ENCODE assay signal across 9 cellular contexts in the genomic region with DNA sequence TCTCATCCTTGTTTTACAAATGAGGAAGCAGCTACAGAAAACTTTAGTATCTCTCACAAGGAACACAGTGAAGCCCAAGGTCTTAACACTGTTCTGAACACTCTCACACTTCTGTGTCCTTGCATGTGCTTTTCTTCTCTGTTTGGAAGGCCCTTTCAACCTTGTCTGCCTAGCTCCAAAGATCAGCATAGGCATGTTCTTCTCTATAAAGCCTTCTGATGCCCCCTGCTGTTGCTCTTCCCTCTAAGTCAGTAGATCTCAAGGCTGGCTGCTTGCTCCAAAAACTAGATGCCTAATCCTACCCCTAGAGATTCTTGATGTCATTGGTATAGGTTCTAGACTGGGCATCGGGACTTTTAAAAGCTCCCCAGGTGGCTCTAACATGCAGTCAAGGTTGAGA. TPM values are rescaled to one million over a fixed set of nuclear protein-coding genes. Genes with fewer than 3 reads are reported as not detected.
DNase-seq lines count a peak whose midpoint lies in the region; ATAC-seq, FAIRE-seq and TF ChIP-seq lines count a peak whose summit lies in the region.
"Had no signal": no experiment of that assay in that cellular context is flagged by ENCODE, and none has a peak within 500 bp of the region (broad histone marks: within the 10 kb centered on the region; RNA-seq: fewer than 3 reads in every experiment).

No MANE protein-coding gene starts in this region.

- no peaks in the 10 kb centered on the region for H3K36me3 ChIP-seq in bronchial epithelial cell (ENCODE audit: control insufficient read depth, insufficient read depth, low read length)
- H3K36me3 ChIP-seq: BLaER1 had no signal

- H3K4me3 Mint-ChIP-seq in stimulated activated memory B cell treated with anti-CD40 and anti-IgM and Interleukin-4, amounts not matched to agents 10 μg/mL and 1 μg/mL and 100 μg/mL, for 72 hours, result no peak overlapping the region

- H3K9me3 Mint-ChIP-seq in stimulated activated memory B cell treated with anti-CD40 and anti-IgM and Interleukin-4, amounts not matched to agents 10 μg/mL and 1 μg/mL and 100 μg/mL, for 72 hours, result no peaks in the 10 kb centered on the region

- TF ChIP-seq POLR2A in Raji (IDR thresholded peaks at IDR 0.05; ENCODE audit: insufficient read depth, low read depth, low read length), result 0 out of 2 replicates have a peak, but pooled peaks have one; percentile 28

- H3K36me3 Mint-ChIP-seq in stimulated activated memory B cell treated with anti-CD40 and anti-IgM and Interleukin-4, amounts not matched to agents 10 μg/mL and 1 μg/mL and 100 μg/mL, for 72 hours, result no peaks in the 10 kb centered on the region

- peak; percentile 94 for FAIRE-seq in bronchial epithelial cell (lab: Jason Lieb, UNC)

- H3K4me1 Mint-ChIP-seq in stimulated activated memory B cell treated with anti-CD40 and anti-IgM and Interleukin-4, amounts not matched to agents 10 μg/mL and 1 μg/mL and 100 μg/mL, for 72 hours, result no peaks in the 10 kb centered on the region

- H3K4me3 ChIP-seq in bronchial epithelial cell (ENCODE audit: low read depth, low read length), result no peak overlapping the region
- H3K4me3 ChIP-seq: BLaER1 had no signal

- TF ChIP-seq CTCF in bronchial epithelial cell (IDR thresholded peaks at IDR 0.05; ENCODE audit: insufficient read depth, low read length, severe bottlenecking), result peak; percentile 59

- peak; percentile 66 for ATAC-seq in GM21619 (IDR thresholded peaks at IDR 0.05; ENCODE audit: unreplicated experiment)
- ATAC-seq in stimulated activated memory B cell treated with anti-CD40 and anti-IgM and Interleukin-4, amounts not matched to agents 10 μg/mL and 1 μg/mL and 100 μg/mL, for 72 hours, result peak; percentile 79

- no peaks in the 10 kb centered on the region for H3K27me3 Mint-ChIP-seq in stimulated activated memory B cell treated with anti-CD40 and anti-IgM and Interleukin-4, amounts not matched to agents 10 μg/mL and 1 μg/mL and 100 μg/mL, for 72 hours

- no peaks in the 10 kb centered on the region for H3K27me3 ChIP-seq in bronchial epithelial cell (ENCODE audit: control insufficient read depth, insufficient read depth, low read length)
- H3K27me3 ChIP-seq: BLaER1 had no signal

- H3K27ac Mint-ChIP-seq in stimulated activated memory B cell treated with anti-CD40 and anti-IgM and Interleukin-4, amounts not matched to agents 10 μg/mL and 1 μg/mL and 100 μg/mL, for 72 hours, result no peak overlapping the region

- DNase-seq in NCI-H1694 treated with DMSO at 0.1 percent for 48 hours (lab: John Stamatoyannopoulos, UW), result peak; percentile 17
- DNase-seq in NCI-H1694 (lab: John Stamatoyannopoulos, UW), result no peak
- DNase-seq in LHCN-M2 (ENCODE audit: low read depth), result peak; percentile 76
- DNase-seq in bronchial epithelial cell (ENCODE audit: low read depth), result peak; percentile 78
- peak; percentile 83 for DNase-seq in kidney tubule cell (ENCODE audit: low spot score)

RNA-seq across cellular contexts. Expression of a gene that starts 5.9 kb away (rescaled TPM):
- total RNA-seq in LHCN-M2 (2014; rRNA removed) (14.6 and 14.7 TPM in 2 replicates), bronchial epithelial cell (6.0 and 7.4 TPM in 2 replicates)
- polyA plus RNA-seq in LHCN-M2 (2012), result 23.9 TPM

RNA-seq across cellular contexts. Expression of a gene that starts 6.0 kb away (rescaled TPM):
- total RNA-seq in LHCN-M2 (2014; rRNA removed) (0.06 TPM in 1 of 2 replicates, not detected in the other), bronchial epithelial cell (not detected in 2 replicates)
- polyA plus RNA-seq in LHCN-M2 (2012), result not detected
